Comparison of ENCODE assay signal across 14 cellular contexts in genomic region chr14:87186745-87187144, GRCh38.
A peak's percentile ranks its signal among the peaks of the same experiment; 100 is the strongest.
DNase-seq lines count a peak whose midpoint lies in the region; ATAC-seq and TF ChIP-seq lines count a peak whose summit lies in the region.
"Had no signal": no experiment of that assay in that cellular context is flagged by ENCODE, and none has a peak within 500 bp of the region (broad histone marks: within the 10 kb centered on the region; RNA-seq: fewer than 3 reads in every experiment).

No MANE protein-coding gene starts in this region.

- no peaks in the 10 kb centered on the region for H3K9me3 ChIP-seq in HUES48 (ENCODE audit: control insufficient read depth, insufficient read depth, low read length)
- H3K9me3 ChIP-seq in iPS-20b (ENCODE audit: insufficient read depth, low read depth, low read length) = no peaks in the 10 kb centered on the region
- H3K9me3 ChIP-seq: A549, SJSA1 had no signal

- H3K36me3 Mint-ChIP-seq in WTC11 = no peaks in the 10 kb centered on the region
- no peaks in the 10 kb centered on the region for H3K36me3 Mint-ChIP-seq in activated naive CD8-positive, alpha-beta T cell treated with anti-CD3 and anti-CD28 coated beads, Interleukin-2, amount 50 U/mL, for 24 hours (ENCODE audit: low read depth)

- H3K27me3 ChIP-seq in HUES48 (ENCODE audit: control insufficient read depth, insufficient read depth, low read length) (peaks cover 11% of the 10 kb centered on the region), iPS-20b (ENCODE audit: insufficient read depth, low read length) (peaks cover 11% of the 10 kb centered on the region)
- H3K27me3 ChIP-seq: SJSA1 had no signal

- no peak for TF ChIP-seq POLR2A in erythroblast (IDR thresholded peaks at IDR 0.05; ENCODE audit: low read length)

- POLR2A ChIA-PET in WTC11 (lab: Charles Lee) = no interaction called here

- peak overlapping the region; percentile 73 for H3K27ac ChIP-seq in HUES48 (ENCODE audit: low read depth, low read length)
- H3K27ac ChIP-seq in iPS-20b (ENCODE audit: low read length) = peak overlapping the region; percentile 64
- H3K27ac ChIP-seq: A549, C4-2B, PC-9, SJSA1 had no signal

- H3K27ac Mint-ChIP-seq in WTC11 = peak overlapping the region; percentile 77
- H3K27ac Mint-ChIP-seq in activated naive CD8-positive, alpha-beta T cell treated with anti-CD3 and anti-CD28 coated beads, Interleukin-2, amount 50 U/mL, for 24 hours = no peak overlapping the region

- peaks cover 32% of the 10 kb centered on the region for H3K4me1 ChIP-seq in HUES48 (ENCODE audit: control insufficient read depth, insufficient read depth, low read length)
- peaks cover 26% of the 10 kb centered on the region for H3K4me1 ChIP-seq in iPS-20b (ENCODE audit: insufficient read depth, low read length)
- H3K4me1 ChIP-seq: A549, SJSA1 had no signal

- H3K4me3 ChIP-seq in HUES48 (ENCODE audit: low read depth, low read length) (peak overlapping the region; percentile 37), iPS-20b (ENCODE audit: low read length) (peak overlapping the region; percentile 46)
- H3K4me3 ChIP-seq: A549, PC-9, SJSA1 had no signal

- no peaks in the 10 kb centered on the region for H3K36me3 ChIP-seq in HUES48 (ENCODE audit: control insufficient read depth, insufficient read depth, low read length)
- H3K36me3 ChIP-seq in iPS-20b (ENCODE audit: insufficient read depth, low read depth, low read length) = no peaks in the 10 kb centered on the region
- H3K36me3 ChIP-seq: SJSA1 had no signal

- H3K27me3 Mint-ChIP-seq in WTC11 (ENCODE audit: low read depth) = peaks cover 29% of the 10 kb centered on the region
- no peaks in the 10 kb centered on the region for H3K27me3 Mint-ChIP-seq in activated naive CD8-positive, alpha-beta T cell treated with anti-CD3 and anti-CD28 coated beads, Interleukin-2, amount 50 U/mL, for 24 hours

- TF ChIP-seq CTCF in WTC11 (IDR thresholded peaks at IDR 0.05) = no peak

- no peaks in the 10 kb centered on the region for H3K9me3 Mint-ChIP-seq in WTC11
- H3K9me3 Mint-ChIP-seq in activated naive CD8-positive, alpha-beta T cell treated with anti-CD3 and anti-CD28 coated beads, Interleukin-2, amount 50 U/mL, for 24 hours = peaks cover 23% of the 10 kb centered on the region

- DNase-seq in WTC11 (ENCODE audit: low spot score) (no peak), renal cortical epithelial cell (ENCODE audit: low read depth) (peak; percentile 14), NCI-H1930 (lab: John Stamatoyannopoulos, UW) (no peak), GF-D8 (lab: John Stamatoyannopoulos, UW) (no peak), erythroblast (lab: John Stamatoyannopoulos, UW) (no peak)
- DNase-seq in activated naive CD8-positive, alpha-beta T cell treated with anti-CD3 and anti-CD28 coated beads, Interleukin-2, amount 50 U/mL, for 24 hours = no peak
- DNase-seq: NCI-H187, NCI-H748 treated with DMSO at 0.1 percent for 48 hours, PC-9 had no signal

- H3K4me3 Mint-ChIP-seq in WTC11 = peak overlapping the region; percentile 47
- H3K4me3 Mint-ChIP-seq in activated naive CD8-positive, alpha-beta T cell treated with anti-CD3 and anti-CD28 coated beads, Interleukin-2, amount 50 U/mL, for 24 hours = no peak overlapping the region

- CTCF ChIA-PET in WTC11 (lab: Charles Lee) = interaction anchor here (1.1 to 1.4 kb wide), 2 partner anchors 105 to 120 kb away, joined by 3 read pairs; no protein-coding TSS in a partner anchor

- no peak overlapping the region for H3K9ac ChIP-seq in HUES48 (ENCODE audit: low read depth, low read length)
- H3K9ac ChIP-seq in iPS-20b (ENCODE audit: low read depth, low read length) = peak overlapping the region; percentile 47; the same call in 1 of the 2 replicates

- peak; percentile 98 for ATAC-seq in WTC11
- ATAC-seq in activated naive CD8-positive, alpha-beta T cell treated with anti-CD3 and anti-CD28 coated beads, Interleukin-2, amount 50 U/mL, for 24 hours = no peak
- ATAC-seq: A549 had no signal

- peaks cover 52% of the 10 kb centered on the region for H3K4me1 Mint-ChIP-seq in WTC11
- no peaks in the 10 kb centered on the region for H3K4me1 Mint-ChIP-seq in activated naive CD8-positive, alpha-beta T cell treated with anti-CD3 and anti-CD28 coated beads, Interleukin-2, amount 50 U/mL, for 24 hours

TF ChIP-seq in WTC11, 78 proteins besides CTCF, POLR2A, EP300 and RAD21 (continues in another document):
- TF ChIP-seq, protein P1, sequence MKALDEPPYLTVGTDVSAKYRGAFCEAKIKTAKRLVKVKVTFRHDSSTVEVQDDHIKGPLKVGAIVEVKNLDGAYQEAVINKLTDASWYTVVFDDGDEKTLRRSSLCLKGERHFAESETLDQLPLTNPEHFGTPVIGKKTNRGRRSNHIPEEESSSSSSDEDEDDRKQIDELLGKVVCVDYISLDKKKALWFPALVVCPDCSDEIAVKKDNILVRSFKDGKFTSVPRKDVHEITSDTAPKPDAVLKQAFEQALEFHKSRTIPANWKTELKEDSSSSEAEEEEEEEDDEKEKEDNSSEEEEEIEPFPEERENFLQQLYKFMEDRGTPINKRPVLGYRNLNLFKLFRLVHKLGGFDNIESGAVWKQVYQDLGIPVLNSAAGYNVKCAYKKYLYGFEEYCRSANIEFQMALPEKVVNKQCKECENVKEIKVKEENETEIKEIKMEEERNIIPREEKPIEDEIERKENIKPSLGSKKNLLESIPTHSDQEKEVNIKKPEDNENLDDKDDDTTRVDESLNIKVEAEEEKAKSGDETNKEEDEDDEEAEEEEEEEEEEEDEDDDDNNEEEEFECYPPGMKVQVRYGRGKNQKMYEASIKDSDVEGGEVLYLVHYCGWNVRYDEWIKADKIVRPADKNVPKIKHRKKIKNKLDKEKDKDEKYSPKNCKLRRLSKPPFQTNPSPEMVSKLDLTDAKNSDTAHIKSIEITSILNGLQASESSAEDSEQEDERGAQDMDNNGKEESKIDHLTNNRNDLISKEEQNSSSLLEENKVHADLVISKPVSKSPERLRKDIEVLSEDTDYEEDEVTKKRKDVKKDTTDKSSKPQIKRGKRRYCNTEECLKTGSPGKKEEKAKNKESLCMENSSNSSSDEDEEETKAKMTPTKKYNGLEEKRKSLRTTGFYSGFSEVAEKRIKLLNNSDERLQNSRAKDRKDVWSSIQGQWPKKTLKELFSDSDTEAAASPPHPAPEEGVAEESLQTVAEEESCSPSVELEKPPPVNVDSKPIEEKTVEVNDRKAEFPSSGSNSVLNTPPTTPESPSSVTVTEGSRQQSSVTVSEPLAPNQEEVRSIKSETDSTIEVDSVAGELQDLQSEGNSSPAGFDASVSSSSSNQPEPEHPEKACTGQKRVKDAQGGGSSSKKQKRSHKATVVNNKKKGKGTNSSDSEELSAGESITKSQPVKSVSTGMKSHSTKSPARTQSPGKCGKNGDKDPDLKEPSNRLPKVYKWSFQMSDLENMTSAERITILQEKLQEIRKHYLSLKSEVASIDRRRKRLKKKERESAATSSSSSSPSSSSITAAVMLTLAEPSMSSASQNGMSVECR (CRISPR knock-in tag; IDR thresholded peaks at IDR 0.05; ENCODE audit: borderline replicate concordance) = no peak
- TF ChIP-seq, protein P2, sequence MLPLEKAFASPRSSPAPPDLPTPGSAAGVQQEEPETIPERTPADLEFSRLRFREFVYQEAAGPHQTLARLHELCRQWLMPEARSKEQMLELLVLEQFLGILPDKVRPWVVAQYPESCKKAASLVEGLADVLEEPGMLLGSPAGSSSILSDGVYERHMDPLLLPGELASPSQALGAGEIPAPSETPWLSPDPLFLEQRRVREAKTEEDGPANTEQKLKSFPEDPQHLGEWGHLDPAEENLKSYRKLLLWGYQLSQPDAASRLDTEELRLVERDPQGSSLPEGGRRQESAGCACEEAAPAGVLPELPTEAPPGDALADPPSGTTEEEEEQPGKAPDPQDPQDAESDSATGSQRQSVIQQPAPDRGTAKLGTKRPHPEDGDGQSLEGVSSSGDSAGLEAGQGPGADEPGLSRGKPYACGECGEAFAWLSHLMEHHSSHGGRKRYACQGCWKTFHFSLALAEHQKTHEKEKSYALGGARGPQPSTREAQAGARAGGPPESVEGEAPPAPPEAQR (CRISPR knock-in tag; IDR thresholded peaks at IDR 0.05) = no peak
- TF ChIP-seq MLX (CRISPR knock-in tag; IDR thresholded peaks at IDR 0.05) = no peak
- no peak for TF ChIP-seq ATF3 (CRISPR knock-in tag; conservative IDR thresholded peaks at IDR 0.05)
- no peak for TF ChIP-seq CDX4 (CRISPR knock-in tag; IDR thresholded peaks at IDR 0.05; ENCODE audit: borderline replicate concordance)
- no peak for TF ChIP-seq AR (CRISPR knock-in tag; IDR thresholded peaks at IDR 0.05)
